Comparison of ENCODE assay signal across 3 cellular contexts in the genomic region with DNA sequence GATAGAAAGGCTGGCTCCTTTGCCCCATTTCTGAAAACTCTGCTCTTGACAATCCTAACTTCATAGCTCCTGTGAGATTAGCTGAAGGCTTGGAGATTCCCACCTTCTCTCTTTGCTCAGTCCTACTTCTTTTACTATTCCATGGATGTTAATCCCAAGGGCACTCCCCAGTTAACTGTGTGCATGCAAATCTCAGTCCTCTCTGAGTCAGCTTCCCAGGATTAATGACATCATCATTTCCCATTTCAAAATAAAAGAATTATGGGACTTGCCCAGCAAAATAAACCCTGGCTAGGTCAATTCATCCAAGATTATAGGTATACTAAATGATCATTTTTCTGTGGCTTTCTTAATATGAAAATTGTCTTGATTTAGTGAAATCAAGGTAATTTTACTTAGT.
TF ChIP-seq lines count a peak whose summit lies in the region.

No MANE protein-coding gene starts in this region.

TF ChIP-seq in GM23338, 12 proteins besides CTCF, POLR2A, EP300 and RAD21 (continues in another document):
- TF ChIP-seq ZNF331 (CRISPR knock-in tag; IDR thresholded peaks at IDR 0.05; ENCODE audit: low read depth) (no peak), REST (IDR thresholded peaks at IDR 0.05; ENCODE audit: unreplicated experiment) (no peak), CREB1 (CRISPR knock-in tag; IDR thresholded peaks at IDR 0.05; ENCODE audit: low read depth) (no peak), ZNF114 (CRISPR knock-in tag; IDR thresholded peaks at IDR 0.05) (no peak)

TF ChIP-seq in IMR-90, 13 proteins besides CTCF, POLR2A, EP300 and RAD21:
- TF ChIP-seq BHLHE40 (IDR thresholded peaks at IDR 0.05; ENCODE audit: low read depth, low read length): no peak
- TF ChIP-seq SMC3 (IDR thresholded peaks at IDR 0.05; ENCODE audit: low read depth, low read length): no peak
- TF ChIP-seq, protein P1, sequence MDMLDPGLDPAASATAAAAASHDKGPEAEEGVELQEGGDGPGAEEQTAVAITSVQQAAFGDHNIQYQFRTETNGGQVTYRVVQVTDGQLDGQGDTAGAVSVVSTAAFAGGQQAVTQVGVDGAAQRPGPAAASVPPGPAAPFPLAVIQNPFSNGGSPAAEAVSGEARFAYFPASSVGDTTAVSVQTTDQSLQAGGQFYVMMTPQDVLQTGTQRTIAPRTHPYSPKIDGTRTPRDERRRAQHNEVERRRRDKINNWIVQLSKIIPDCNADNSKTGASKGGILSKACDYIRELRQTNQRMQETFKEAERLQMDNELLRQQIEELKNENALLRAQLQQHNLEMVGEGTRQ (IDR thresholded peaks at IDR 0.05; ENCODE audit: low read depth, low read length): no peak
- TF ChIP-seq FOS (IDR thresholded peaks at IDR 0.05; ENCODE audit: low read depth, low read length): no peak
- TF ChIP-seq MAFK (IDR thresholded peaks at IDR 0.05; ENCODE audit: low read depth, low read length): no peak

TF ChIP-seq in endothelial cell of umbilical vein, 7 proteins besides CTCF, POLR2A, EP300 and RAD21:
- no peak for TF ChIP-seq POLR2AphosphoS5 (IDR thresholded peaks at IDR 0.05; ENCODE audit: insufficient read depth, low read depth, low read length)
- no peak for TF ChIP-seq GATA2 (IDR thresholded peaks at IDR 0.05; ENCODE audit: insufficient read depth, insufficient read length, low read depth, low read length)
- TF ChIP-seq, protein P2, sequence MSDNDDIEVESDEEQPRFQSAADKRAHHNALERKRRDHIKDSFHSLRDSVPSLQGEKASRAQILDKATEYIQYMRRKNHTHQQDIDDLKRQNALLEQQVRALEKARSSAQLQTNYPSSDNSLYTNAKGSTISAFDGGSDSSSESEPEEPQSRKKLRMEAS (IDR thresholded peaks at IDR 0.05; ENCODE audit: insufficient read depth, insufficient read length): no peak
- peak; percentile 53 for TF ChIP-seq FOS (IDR thresholded peaks at IDR 0.05; ENCODE audit: borderline replicate concordance, insufficient read depth, low read length)
- no peak for TF ChIP-seq EZH2 (IDR thresholded peaks at IDR 0.05; ENCODE audit: borderline replicate concordance, low read depth, low read length, severe bottlenecking)
- no peak for TF ChIP-seq MYC (IDR thresholded peaks at IDR 0.05; ENCODE audit: low read depth, low read length)
- TF ChIP-seq JUN (IDR thresholded peaks at IDR 0.05; ENCODE audit: borderline replicate concordance, insufficient read depth, insufficient read length, low read depth): peak; percentile 44
TF ChIP-seq in endothelial cell of umbilical vein: peak in this region for 2.
